Comparison of ENCODE assay signal across 8 cellular contexts in genomic region chr3:139202226-139202958, GRCh38.
DNase-seq lines count a peak whose midpoint lies in the region; ATAC-seq, FAIRE-seq and TF ChIP-seq lines count a peak whose summit lies in the region.

No MANE protein-coding gene starts in this region.

- peak; percentile 77 for ATAC-seq in HG03135 (IDR thresholded peaks at IDR 0.05; ENCODE audit: unreplicated experiment)
- ATAC-seq in GM19467 (IDR thresholded peaks at IDR 0.05; ENCODE audit: unreplicated experiment): no peak

- peak; percentile 1 for DNase-seq in NCI-H510A treated with DMSO at 0.1 percent for 48 hours (lab: John Stamatoyannopoulos, UW)
- DNase-seq in NCI-H510A (lab: John Stamatoyannopoulos, UW): no peak
- peak; percentile 91 for DNase-seq in SW480 (ENCODE audit: low spot score)
- DNase-seq in kidney tubule cell (ENCODE audit: low spot score): peak; percentile 86
- no peak for DNase-seq in NCI-H2196 treated with DMSO at 0.1 percent for 48 hours (lab: John Stamatoyannopoulos, UW; ENCODE audit: unreplicated experiment)
- DNase-seq in GM12891 (ENCODE audit: insufficient read length, low spot score): no peak

- no peak for TF ChIP-seq POLR2A in GM12891 (IDR thresholded peaks at IDR 0.05; ENCODE audit: low read depth, low read length)

- FAIRE-seq in GM12891 (lab: Jason Lieb, UNC): no peak

TF ChIP-seq in GM12891, 5 proteins besides CTCF, POLR2A, EP300 and RAD21:
- TF ChIP-seq POLR2AphosphoS5 (IDR thresholded peaks at IDR 0.05; ENCODE audit: low read depth, low read length): no peak
- no peak for TF ChIP-seq TAF1 (IDR thresholded peaks at IDR 0.05; ENCODE audit: low read depth, low read length)
- no peak for TF ChIP-seq PAX5 (IDR thresholded peaks at IDR 0.05; ENCODE audit: insufficient read depth, low read length, severe bottlenecking)
- no peak for TF ChIP-seq SPI1 (IDR thresholded peaks at IDR 0.05; ENCODE audit: low read depth, low read length)
- no peak for TF ChIP-seq POU2F2 (IDR thresholded peaks at IDR 0.05; ENCODE audit: low read depth, low read length)
TF ChIP-seq in GM12891: peak in this region for 0.

Comparison
In these comparisons a context has a peak if more than half of its experiments do, and no peak if none do; other contexts are left out.
1. DNase-seq: peak in NCI-H510A treated with DMSO at 0.1 percent for 48 hours (single experiment), SW480 (single experiment) and kidney tubule cell (single experiment); none in NCI-H510A (single experiment), NCI-H2196 treated with DMSO at 0.1 percent for 48 hours (single experiment) and GM12891 (single experiment).